Comparison of ENCODE assay signal across 22 cellular contexts in the genomic region with DNA sequence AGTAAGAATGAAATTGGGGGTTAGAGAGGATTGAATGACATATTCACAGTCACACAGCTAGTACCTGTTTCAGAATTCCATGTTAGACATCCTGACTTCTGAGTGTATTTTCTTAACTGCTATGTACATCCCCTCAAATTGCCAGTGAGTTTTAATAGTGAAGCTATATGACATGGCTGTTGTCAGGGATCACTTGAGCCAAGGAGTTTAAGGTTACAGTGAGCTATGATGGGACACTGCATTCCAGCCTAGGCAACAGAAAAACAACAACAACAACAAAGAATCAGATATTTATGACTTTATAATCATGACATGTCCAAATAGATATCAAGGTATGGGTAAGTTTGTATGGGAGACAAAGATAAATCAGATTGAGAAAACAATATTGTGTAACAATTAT. TPM values are rescaled to one million over a fixed set of nuclear protein-coding genes. Genes with fewer than 3 reads are reported as not detected.
DNase-seq lines count a peak whose midpoint lies in the region; ATAC-seq, FAIRE-seq and TF ChIP-seq lines count a peak whose summit lies in the region.
"Had no signal": no experiment of that assay in that cellular context is flagged by ENCODE, and none has a peak within 500 bp of the region (broad histone marks: within the 10 kb centered on the region; RNA-seq: fewer than 3 reads in every experiment).

No MANE protein-coding gene starts in this region.

- no peaks in the 10 kb centered on the region for H3K27me3 Mint-ChIP-seq in natural killer cell (ENCODE audit: low read depth in 2 of 2)
- H3K27me3 Mint-ChIP-seq: CD4-positive, alpha-beta memory T cell had no signal

- POLR2A ChIA-PET in HepG2 (lab: Yijun Ruan, JAX) (no interaction called here), GM12878 (lab: Charles Lee) (interaction anchor here (1.0 to 1.4 kb wide), 3 partner anchors 10 to 27 kb away, joined by 3 read pairs; no protein-coding TSS in a partner anchor)

- H3K27ac ChIP-seq in HepG2 (ENCODE audit: extremely low read length, insufficient read depth, low read length) (no peak overlapping the region), right lobe of liver (no peak overlapping the region), GM12878 (ENCODE audit: control insufficient read depth, insufficient read depth) (no peak overlapping the region)
- H3K27ac ChIP-seq: A549 had no signal

- SMC1A ChIA-PET in GM12878 (lab: Charles Lee; ENCODE audit: uncharacterized antibody, unreplicated experiment) = interaction anchor here (0.7 to 3.5 kb wide), 8 partner anchors 10 to 27 kb away, joined by 3 to 23 read pairs (median 4); no protein-coding TSS in a partner anchor

- H3K4me3 Mint-ChIP-seq in natural killer cell = no peak overlapping the region
- H3K4me3 Mint-ChIP-seq: CD4-positive, alpha-beta memory T cell; HFFc6 had no signal

- in situ Hi-C loops in HepG2 (cut with HindIII; ENCODE audit: extremely low pct_ligation_motif_present, low pct_unique_long_range_greater_than_20kb) (no loop called here), GM12878 (cut with MboI) (no loop called here)

- no peak for FAIRE-seq in HepG2 (lab: Jason Lieb, UNC)
- FAIRE-seq in GM12878 (lab: Jason Lieb, UNC) = peak; percentile 31
- FAIRE-seq: A549, GM12892, H54 had no signal

- BruUV-seq in HepG2 (replicated peaks; lab: Mats Ljungman, UMichigan) = no TSS peak
- no TSS peak for BruUV-seq in GM12878 (replicated peaks; lab: Mats Ljungman, UMichigan)

- no peaks in the 10 kb centered on the region for H3K4me1 ChIP-seq in HepG2 (ENCODE audit: insufficient read depth, low read length)
- H3K4me1 ChIP-seq in right lobe of liver = no peaks in the 10 kb centered on the region
- peaks cover 6% of the 10 kb centered on the region; the same call in 1 of the 2 replicates for H3K4me1 ChIP-seq in GM12878 (ENCODE audit: control insufficient read depth, insufficient read depth, low read length)
- H3K4me1 ChIP-seq: A549 had no signal

- no peak for DNase-seq in HepG2 (ENCODE audit: low spot score)
- no peak for DNase-seq in right lobe of liver
- DNase-seq in GM12878 (ENCODE audit: low read depth, low spot score) = no peak
- DNase-seq in activated CD4-positive, alpha-beta T cell treated with anti-CD3 and anti-CD28 coated beads for 48 hours = no peak
- DNase-seq in natural killer cell = no peak
- DNase-seq: 8988T; ACHN; AML-193; C1 segment of cervical spinal cord; Calu3; CD4-positive, alpha-beta memory T cell; COR-L47; DMS53; DMS79 treated with DMSO at 0.1 percent for 48 hours; GF-D8; GOT3; HFFc6 had no signal

- ATAC-seq in HepG2 (no peak), right lobe of liver (no peak), GM12878 (no peak), natural killer cell (no peak)
- ATAC-seq: A549 had no signal

- TF ChIP-seq POLR2A in HepG2 (IDR thresholded peaks at IDR 0.05; ENCODE audit: insufficient read depth in 1 of 2, low read depth in 2 of 2, low read length in 2 of 2) = no peak
- no peak for TF ChIP-seq POLR2A in right lobe of liver (IDR thresholded peaks at IDR 0.05)
- no peak for TF ChIP-seq POLR2A in GM12878 (IDR thresholded peaks at IDR 0.05; ENCODE audit: low read depth, low read length)

- no peaks in the 10 kb centered on the region for H3K27me3 ChIP-seq in HepG2 (ENCODE audit: control insufficient read depth in 1 of 2, insufficient read depth in 2 of 2, low read length in 2 of 2)
- H3K27me3 ChIP-seq in right lobe of liver = no peaks in the 10 kb centered on the region
- no peaks in the 10 kb centered on the region for H3K27me3 ChIP-seq in GM12878 (replicated peaks in 1 of 2; ENCODE audit: control insufficient read depth in 2 of 2, insufficient read depth in 2 of 2, low read length in 1 of 2)

- H3K4me1 Mint-ChIP-seq in natural killer cell = peaks cover 15 to 29% of the 10 kb centered on the region in 2 donors

- H4K20me1 ChIP-seq in HepG2 (ENCODE audit: insufficient read depth, low read length) = no peaks in the 10 kb centered on the region
- H4K20me1 ChIP-seq in GM12878 (ENCODE audit: control insufficient read depth, insufficient read depth) = no peaks in the 10 kb centered on the region

- no peaks in the 10 kb centered on the region for H3K36me3 Mint-ChIP-seq in natural killer cell

- RAD21 ChIA-PET in GM12878 (lab: Charles Lee; ENCODE audit: unreplicated experiment) = interaction anchor here (0.6 to 1.3 kb wide), 3 partner anchors 23 to 85 kb away, joined by 3 to 7 read pairs (median 5); no protein-coding TSS in a partner anchor

- H3K4me2 ChIP-seq in HepG2 (ENCODE audit: low read depth, low read length) (no peak overlapping the region), GM12878 (ENCODE audit: control insufficient read depth, insufficient read depth) (no peak overlapping the region)
- H3K4me2 ChIP-seq: A549 had no signal

- TF ChIP-seq CTCF in HepG2 (CRISPR knock-in tag; IDR thresholded peaks at IDR 0.05) (no peak), right lobe of liver (IDR thresholded peaks at IDR 0.05) (no peak), GM12878 (IDR thresholded peaks at IDR 0.05 in 2 of 3, conservative IDR thresholded peaks at IDR 0.05 in 1 of 3; ENCODE audit: control insufficient read depth in 2 of 3, extremely low read depth in 1 of 3, insufficient read depth in 1 of 3, low read depth in 3 of 3, low read length in 3 of 3) (no peak), natural killer cell (IDR thresholded peaks at IDR 0.05) (no peak)

- H2AFZ ChIP-seq in HepG2 (ENCODE audit: low read length) (no peak overlapping the region), GM12878 (ENCODE audit: control insufficient read depth, low read depth, low read length) (no peak overlapping the region)

- CTCF ChIA-PET in HepG2 (lab: Yijun Ruan, JAX; ENCODE audit: low intra/inter-chr PET ratio, low total read pairs) = no interaction called here
- CTCF ChIA-PET in GM12878 (lab: Yijun Ruan, JAX) = interaction anchor here (0.9 to 3.4 kb wide), 5 partner anchors 10 to 201 kb away, joined by 3 to 12 read pairs (median 3); no protein-coding TSS in a partner anchor

- intact Hi-C loops in HepG2 (cut with micrococcal nuclease; ENCODE audit: unreplicated experiment) = no loop called here
- intact Hi-C loops in right lobe of liver (cut with DNase I) = no loop called here
- intact Hi-C loops in GM12878 (cut with micrococcal nuclease; ENCODE audit: unreplicated experiment) = no loop called here
- intact Hi-C loops in natural killer cell (cut with micrococcal nuclease) = no loop called here

- H3K9me3 ChIP-seq in HepG2 (ENCODE audit: low read length) (no peaks in the 10 kb centered on the region), right lobe of liver (no peaks in the 10 kb centered on the region), GM12878 (replicated peaks; ENCODE audit: control insufficient read depth, insufficient read depth, low read length) (peaks cover 2% of the 10 kb centered on the region; the same call in 1 of the 3 replicates)
- H3K9me3 ChIP-seq: A549 had no signal

- H3K9ac ChIP-seq in HepG2 (ENCODE audit: insufficient read depth, low read depth, low read length) (no peak overlapping the region), GM12878 (ENCODE audit: control insufficient read depth, insufficient read depth, low read length) (no peak overlapping the region)

- H3K36me3 ChIP-seq in HepG2 (replicated peaks in 1 of 2; ENCODE audit: control insufficient read depth in 1 of 2, insufficient read depth in 2 of 2, low read length in 2 of 2) (no peaks in the 10 kb centered on the region), right lobe of liver (no peaks in the 10 kb centered on the region), GM12878 (ENCODE audit: control insufficient read depth in 2 of 2, insufficient read depth in 2 of 2, low read length in 1 of 2) (no peaks in the 10 kb centered on the region)
- H3K36me3 ChIP-seq: HAP-1 had no signal

- no peak overlapping the region for H3K4me3 ChIP-seq in HepG2 (replicated peaks in 1 of 3; ENCODE audit: insufficient read depth in 1 of 3, low read depth in 2 of 3, low read length in 3 of 3)
- no peak overlapping the region for H3K4me3 ChIP-seq in right lobe of liver
- H3K4me3 ChIP-seq in GM12878 = no peak overlapping the region
- H3K4me3 ChIP-seq: A549, HAP-1 had no signal

- no peak overlapping the region for H3K27ac Mint-ChIP-seq in natural killer cell
- H3K27ac Mint-ChIP-seq: CD4-positive, alpha-beta memory T cell; HFFc6 had no signal

- H3K79me2 ChIP-seq in HepG2 (ENCODE audit: insufficient read depth, low read length) (no peaks in the 10 kb centered on the region), GM12878 (ENCODE audit: control insufficient read depth, insufficient read depth, low read length) (peaks cover 6% of the 10 kb centered on the region)

- TF ChIP-seq EP300 in HepG2 (IDR thresholded peaks at IDR 0.05; ENCODE audit: low read depth in 2 of 2, low read length in 2 of 2) (no peak), HepG2 (CRISPR knock-in tag; IDR thresholded peaks at IDR 0.05; ENCODE audit: borderline replicate concordance) (no peak), GM12878 (IDR thresholded peaks at IDR 0.05; ENCODE audit: borderline replicate concordance in 1 of 2, control insufficient read depth in 1 of 2, low read depth in 2 of 2, low read length in 2 of 2) (no peak)

- TF ChIP-seq RAD21 in HepG2 (CRISPR knock-in tag; IDR thresholded peaks at IDR 0.05) (no peak), GM12878 (IDR thresholded peaks at IDR 0.05; ENCODE audit: insufficient read depth, low read depth, low read length) (no peak)

- H3K9me3 Mint-ChIP-seq in natural killer cell = no peaks in the 10 kb centered on the region
- H3K9me3 Mint-ChIP-seq: HFFc6 had no signal

RNA-seq across cellular contexts. Expression of gene PARP15, which starts 16.6 kb away (rescaled TPM):
- total RNA-seq in HepG2 (2016; rRNA removed; fragmentation: Illumina TruSeq; extraction: Trizol) (0.02 TPM in 1 of 2 replicates, not detected in the other), right lobe of liver (1 to 10 TPM in 4 of 6 experiments, under 1 TPM in 2; 0.37 to 1.5 (median 1.3) TPM), GM12878 (2014; rRNA removed) (38.9 and 45.0 TPM in 2 replicates), GM12878 (2014; rRNA removed; fragmentation: Illumina TruSeq; extraction: Trizol) (37.2 and 41.8 TPM in 2 replicates), GM12878 (2021) (33.2 and 35.3 TPM in 2 replicates), natural killer cell (100 to 1,000 TPM; 164 to 199 (median 198) TPM)
- not detected in 2 replicates for total RNA-seq in HepG2 (2016; cell fraction: cytosol; rRNA removed; fragmentation: Illumina TruSeq; extraction: Trizol; ENCODE audit: low read depth)
- total RNA-seq in HepG2 (2016; cell fraction: insoluble cytoplasmic fraction; rRNA removed; fragmentation: Illumina TruSeq; extraction: Trizol) = 0.04 TPM in 1 of 2 replicates, not detected in the other
- total RNA-seq in HepG2 (2016; cell fraction: membrane; rRNA removed; fragmentation: Illumina TruSeq; extraction: Trizol) = not detected in 2 replicates
- not detected in 2 replicates for total RNA-seq in HepG2 (2016; cell fraction: nucleus; rRNA removed; fragmentation: Illumina TruSeq; extraction: Trizol)
- polyA plus RNA-seq in HepG2 (2011; rRNA removed) (not detected in 2 replicates), GM12878 (2011; rRNA removed) (234 and 299 TPM in 2 replicates), GM12878 (2014; fragmentation: Illumina TruSeq; extraction: Trizol) (68.7 and 104 TPM in 2 replicates), GM12878 (2014; fragmentation: Nextera tagmentation; extraction: Ambion mirVana) (1 to 10 TPM; 9.0 to 9.7 TPM), GM12878 (2014; rRNA removed) (67.1 and 74.7 TPM in 2 replicates), GM12878 (2016; fragmentation: Nextera tagmentation; extraction: Ambion mirVana) (10 to 100 TPM; 17.7 to 21.1 TPM)
- 0.03 TPM in 1 of 2 replicates, not detected in the other for polyA plus RNA-seq in HepG2 (2011; cell fraction: cytosol; rRNA removed)
- polyA plus RNA-seq in HepG2 (2011; cell fraction: nucleus; rRNA removed) = 0.33 and 0.39 TPM in 2 replicates
- polyA plus RNA-seq in HepG2 (2012) = not detected in 2 replicates
- not detected in 2 replicates for polyA plus RNA-seq in HepG2 (2016; cell fraction: cytosol; fragmentation: Illumina TruSeq; extraction: Trizol; ENCODE audit: low read depth)
- not detected in 2 replicates for polyA plus RNA-seq in HepG2 (2016; cell fraction: insoluble cytoplasmic fraction; fragmentation: Illumina TruSeq; extraction: Trizol; ENCODE audit: low read depth)
- polyA plus RNA-seq in HepG2 (2016; cell fraction: membrane; fragmentation: Illumina TruSeq; extraction: Trizol; ENCODE audit: low read depth) = not detected in 2 replicates
- not detected in 2 replicates for polyA plus RNA-seq in HepG2 (2016; cell fraction: nucleus; fragmentation: Illumina TruSeq; extraction: Trizol; ENCODE audit: insufficient read depth, low read depth)
- polyA minus RNA-seq in HepG2 (2011; rRNA and poly(A)+ RNA removed; ENCODE audit: low replicate concordance) = 0.02 TPM in 1 of 2 replicates, not detected in the other
- not detected in 2 replicates for polyA minus RNA-seq in HepG2 (2011; cell fraction: cytosol; rRNA and poly(A)+ RNA removed)
- polyA minus RNA-seq in HepG2 (2011; cell fraction: nucleus; rRNA and poly(A)+ RNA removed) = not detected in 2 replicates
- total RNA-seq in GM12878 (2013; cell fraction: nucleolus; rRNA removed) = 378 and 381 TPM in 2 replicates
- polyA plus RNA-seq in GM12878 (2011; ENCODE audit: low read depth) = 20.1 TPM
- polyA plus RNA-seq in GM12878 (2011; cell fraction: cytosol; rRNA removed) = 89.6 and 95.6 TPM in 2 replicates
- 391 and 471 TPM in 2 replicates for polyA plus RNA-seq in GM12878 (2011; cell fraction: nucleus; rRNA removed)
- 23.6 and 25.3 TPM in 2 replicates for polyA plus RNA-seq in GM12878 (2012)
- polyA minus RNA-seq in GM12878 (2011; rRNA and poly(A)+ RNA removed) = 59.2 and 75.6 TPM in 2 replicates
- polyA minus RNA-seq in GM12878 (2011; cell fraction: cytosol; rRNA and poly(A)+ RNA removed) = 23.7 and 27.7 TPM in 2 replicates
- polyA minus RNA-seq in GM12878 (2011; cell fraction: nucleus; rRNA and poly(A)+ RNA removed) = 73.7 and 76.1 TPM in 2 replicates
- total RNA-seq: G401, HFFc6 had no signal

RNA-seq across cellular contexts. Expression of gene DTX3L, which starts 29.9 kb away (rescaled TPM):
- 10.9 and 19.2 TPM in 2 replicates for total RNA-seq in HepG2 (2016; rRNA removed; fragmentation: Illumina TruSeq; extraction: Trizol)
- 1.1 and 1.5 TPM in 2 replicates for total RNA-seq in HepG2 (2016; cell fraction: cytosol; rRNA removed; fragmentation: Illumina TruSeq; extraction: Trizol; ENCODE audit: low read depth)
- 10.7 and 16.9 TPM in 2 replicates for total RNA-seq in HepG2 (2016; cell fraction: insoluble cytoplasmic fraction; rRNA removed; fragmentation: Illumina TruSeq; extraction: Trizol)
- 7.0 and 7.7 TPM in 2 replicates for total RNA-seq in HepG2 (2016; cell fraction: membrane; rRNA removed; fragmentation: Illumina TruSeq; extraction: Trizol)
- 7.4 and 8.7 TPM in 2 replicates for total RNA-seq in HepG2 (2016; cell fraction: nucleus; rRNA removed; fragmentation: Illumina TruSeq; extraction: Trizol)
- polyA plus RNA-seq in HepG2 (2011; rRNA removed) = 2.5 and 3.2 TPM in 2 replicates
- polyA plus RNA-seq in HepG2 (2011; cell fraction: cytosol; rRNA removed) = 1.7 and 3.2 TPM in 2 replicates
- polyA plus RNA-seq in HepG2 (2011; cell fraction: nucleus; rRNA removed) = 1.7 and 2.8 TPM in 2 replicates
- polyA plus RNA-seq in HepG2 (2012) = 4.4 and 5.3 TPM in 2 replicates
- 0.57 TPM in 2 replicates for polyA plus RNA-seq in HepG2 (2016; cell fraction: cytosol; fragmentation: Illumina TruSeq; extraction: Trizol; ENCODE audit: low read depth)
- polyA plus RNA-seq in HepG2 (2016; cell fraction: insoluble cytoplasmic fraction; fragmentation: Illumina TruSeq; extraction: Trizol; ENCODE audit: low read depth) = 12.1 and 15.2 TPM in 2 replicates
- polyA plus RNA-seq in HepG2 (2016; cell fraction: membrane; fragmentation: Illumina TruSeq; extraction: Trizol; ENCODE audit: low read depth) = 2.5 and 2.9 TPM in 2 replicates
- 9.0 and 9.5 TPM in 2 replicates for polyA plus RNA-seq in HepG2 (2016; cell fraction: nucleus; fragmentation: Illumina TruSeq; extraction: Trizol; ENCODE audit: insufficient read depth, low read depth)
- polyA minus RNA-seq in HepG2 (2011; rRNA and poly(A)+ RNA removed; ENCODE audit: low replicate concordance) = 3.0 and 6.0 TPM in 2 replicates
- 5.5 and 9.3 TPM in 2 replicates for polyA minus RNA-seq in HepG2 (2011; cell fraction: cytosol; rRNA and poly(A)+ RNA removed)
- polyA minus RNA-seq in HepG2 (2011; cell fraction: nucleus; rRNA and poly(A)+ RNA removed) = 3.1 and 6.0 TPM in 2 replicates
- total RNA-seq in right lobe of liver = 10 to 100 TPM; 31.3 to 63.7 (median 38.4) TPM
- 22.4 and 23.6 TPM in 2 replicates for total RNA-seq in GM12878 (2013; cell fraction: nucleolus; rRNA removed)
- total RNA-seq in GM12878 (2014; rRNA removed) = 28.6 and 34.6 TPM in 2 replicates
- 40.1 and 42.9 TPM in 2 replicates for total RNA-seq in GM12878 (2014; rRNA removed; fragmentation: Illumina TruSeq; extraction: Trizol)
- total RNA-seq in GM12878 (2021) = 41.4 and 46.3 TPM in 2 replicates
- 6.8 TPM for polyA plus RNA-seq in GM12878 (2011; ENCODE audit: low read depth)
- polyA plus RNA-seq in GM12878 (2011; rRNA removed) = 15.6 and 17.0 TPM in 2 replicates
- 12.0 and 18.1 TPM in 2 replicates for polyA plus RNA-seq in GM12878 (2011; cell fraction: cytosol; rRNA removed)
- 5.0 and 7.7 TPM in 2 replicates for polyA plus RNA-seq in GM12878 (2011; cell fraction: nucleus; rRNA removed)
- 7.7 and 9.5 TPM in 2 replicates for polyA plus RNA-seq in GM12878 (2012)
- polyA plus RNA-seq in GM12878 (2014; fragmentation: Illumina TruSeq; extraction: Trizol) = 37.9 and 45.4 TPM in 2 replicates
- 10 to 100 TPM in 1 of 2 experiments, 1 to 10 TPM in 1; 9.9 to 14.6 TPM for polyA plus RNA-seq in GM12878 (2014; fragmentation: Nextera tagmentation; extraction: Ambion mirVana)
- 19.5 and 21.8 TPM in 2 replicates for polyA plus RNA-seq in GM12878 (2014; rRNA removed)
- polyA plus RNA-seq in GM12878 (2016; fragmentation: Nextera tagmentation; extraction: Ambion mirVana) = 10 to 100 TPM; 20.0 to 21.5 TPM
- 18.9 and 21.1 TPM in 2 replicates for polyA minus RNA-seq in GM12878 (2011; rRNA and poly(A)+ RNA removed)
- polyA minus RNA-seq in GM12878 (2011; cell fraction: cytosol; rRNA and poly(A)+ RNA removed) = 15.1 and 16.9 TPM in 2 replicates
- 3.9 and 6.3 TPM in 2 replicates for polyA minus RNA-seq in GM12878 (2011; cell fraction: nucleus; rRNA and poly(A)+ RNA removed)
- total RNA-seq in natural killer cell = 10 to 100 TPM; 40.8 to 61.0 (median 51.8) TPM

RNA-seq across cellular contexts. Expression of gene PARP9, which starts 29.9 kb away (rescaled TPM):
- total RNA-seq in HepG2 (2016; rRNA removed; fragmentation: Illumina TruSeq; extraction: Trizol) (10.6 and 12.5 TPM in 2 replicates), right lobe of liver (10 to 100 TPM; 35.5 to 64.7 (median 42.5) TPM), GM12878 (2014; rRNA removed) (41.3 and 54.2 TPM in 2 replicates), GM12878 (2014; rRNA removed; fragmentation: Illumina TruSeq; extraction: Trizol) (58.9 and 61.8 TPM in 2 replicates), GM12878 (2021) (46.2 and 49.6 TPM in 2 replicates), natural killer cell (10 to 100 TPM; 23.8 to 41.1 (median 38.5) TPM)
- total RNA-seq in HepG2 (2016; cell fraction: cytosol; rRNA removed; fragmentation: Illumina TruSeq; extraction: Trizol; ENCODE audit: low read depth) = 2.5 and 3.5 TPM in 2 replicates
- 9.8 and 12.9 TPM in 2 replicates for total RNA-seq in HepG2 (2016; cell fraction: insoluble cytoplasmic fraction; rRNA removed; fragmentation: Illumina TruSeq; extraction: Trizol)
- 3.6 and 4.5 TPM in 2 replicates for total RNA-seq in HepG2 (2016; cell fraction: membrane; rRNA removed; fragmentation: Illumina TruSeq; extraction: Trizol)
- total RNA-seq in HepG2 (2016; cell fraction: nucleus; rRNA removed; fragmentation: Illumina TruSeq; extraction: Trizol) = 6.9 and 7.6 TPM in 2 replicates
- polyA plus RNA-seq in HepG2 (2011; rRNA removed) (6.5 and 7.0 TPM in 2 replicates), GM12878 (2011; rRNA removed) (122 and 154 TPM in 2 replicates), GM12878 (2014; fragmentation: Illumina TruSeq; extraction: Trizol) (69.4 and 91.3 TPM in 2 replicates), GM12878 (2014; fragmentation: Nextera tagmentation; extraction: Ambion mirVana) (10 to 100 TPM; 34.0 to 40.4 TPM), GM12878 (2014; rRNA removed) (44.8 and 56.6 TPM in 2 replicates), GM12878 (2016; fragmentation: Nextera tagmentation; extraction: Ambion mirVana) (10 to 100 TPM; 40.7 to 46.0 TPM)
- polyA plus RNA-seq in HepG2 (2011; cell fraction: cytosol; rRNA removed) = 2.3 and 5.1 TPM in 2 replicates
- polyA plus RNA-seq in HepG2 (2011; cell fraction: nucleus; rRNA removed) = 4.4 and 8.2 TPM in 2 replicates
- polyA plus RNA-seq in HepG2 (2012) = 2.5 and 4.0 TPM in 2 replicates
- polyA plus RNA-seq in HepG2 (2016; cell fraction: cytosol; fragmentation: Illumina TruSeq; extraction: Trizol; ENCODE audit: low read depth) = 0.59 and 0.62 TPM in 2 replicates
- 11.1 TPM in 2 replicates for polyA plus RNA-seq in HepG2 (2016; cell fraction: insoluble cytoplasmic fraction; fragmentation: Illumina TruSeq; extraction: Trizol; ENCODE audit: low read depth)
- polyA plus RNA-seq in HepG2 (2016; cell fraction: membrane; fragmentation: Illumina TruSeq; extraction: Trizol; ENCODE audit: low read depth) = 1.4 and 1.9 TPM in 2 replicates
- 11.1 and 11.3 TPM in 2 replicates for polyA plus RNA-seq in HepG2 (2016; cell fraction: nucleus; fragmentation: Illumina TruSeq; extraction: Trizol; ENCODE audit: insufficient read depth, low read depth)
- polyA minus RNA-seq in HepG2 (2011; rRNA and poly(A)+ RNA removed; ENCODE audit: low replicate concordance) = 2.0 and 5.7 TPM in 2 replicates
- polyA minus RNA-seq in HepG2 (2011; cell fraction: cytosol; rRNA and poly(A)+ RNA removed) = 2.5 and 3.1 TPM in 2 replicates
- 4.0 and 7.0 TPM in 2 replicates for polyA minus RNA-seq in HepG2 (2011; cell fraction: nucleus; rRNA and poly(A)+ RNA removed)
- total RNA-seq in GM12878 (2013; cell fraction: nucleolus; rRNA removed) = 53.6 and 54.2 TPM in 2 replicates
- 12.1 TPM for polyA plus RNA-seq in GM12878 (2011; ENCODE audit: low read depth)
- polyA plus RNA-seq in GM12878 (2011; cell fraction: cytosol; rRNA removed) = 59.0 and 65.8 TPM in 2 replicates
- 72.6 and 102 TPM in 2 replicates for polyA plus RNA-seq in GM12878 (2011; cell fraction: nucleus; rRNA removed)
- polyA plus RNA-seq in GM12878 (2012) = 12.8 and 16.9 TPM in 2 replicates
- 55.6 and 64.0 TPM in 2 replicates for polyA minus RNA-seq in GM12878 (2011; rRNA and poly(A)+ RNA removed)
- polyA minus RNA-seq in GM12878 (2011; cell fraction: cytosol; rRNA and poly(A)+ RNA removed) = 20.0 and 21.8 TPM in 2 replicates
- polyA minus RNA-seq in GM12878 (2011; cell fraction: nucleus; rRNA and poly(A)+ RNA removed) = 17.0 and 20.1 TPM in 2 replicates

Comparison
In these comparisons a context has a peak if more than half of its experiments do, and no peak if none do; other contexts are left out.
1. RNA of gene PARP15, which starts 16.6 kb away (total RNA-seq): 164 to 199 TPM in natural killer cell and 33.2 to 381 TPM in GM12878; 0.37 to 1.5 TPM in right lobe of liver and 0.02 to 0.04 TPM in HepG2; every median in the first group is over 10 times any median in the second.
2. Of the 75 proteins assayed by ChIP-seq in both HepG2 and GM12878: peak only in HepG2: CEBPB; only in GM12878: none; in both: none; in neither: 74.